Comparison of ENCODE assay signal across 8 cellular contexts in genomic region chr11:30196400-30197206, GRCh38. TPM values are rescaled to one million over a fixed set of nuclear protein-coding genes. Genes with fewer than 3 reads are reported as not detected.
A peak's percentile ranks its signal among the peaks of the same experiment; 100 is the strongest.
DNase-seq lines count a peak whose midpoint lies in the region; ATAC-seq and TF ChIP-seq lines count a peak whose summit lies in the region.

No MANE protein-coding gene starts in this region.

- peak in 4 of 5 donors; percentile 2 to 19 (median 14) for DNase-seq in CD4-positive, alpha-beta memory T cell
- peak; percentile 17 for DNase-seq in NCI-H526 treated with DMSO at 0.1 percent for 48 hours (lab: John Stamatoyannopoulos, UW)
- DNase-seq in activated T-cell treated with anti-CD3 and anti-CD28 coated beads, Interleukin-2, amount 50 U/mL, for 1 hour = peak; percentile 33
- peak; percentile 16 to 69 (median 35) for DNase-seq in ovary
- no peak for DNase-seq in amniotic stem cell (lab: John Stamatoyannopoulos, UW)

- H3K4me3 ChIP-seq in CD4-positive, alpha-beta memory T cell (ENCODE audit: low read length in 2 of 2) = no peak overlapping the region
- no peak overlapping the region for H3K4me3 ChIP-seq in gastroesophageal sphincter
- H3K4me3 ChIP-seq in ovary = no peak overlapping the region

- 0 to 40% methylated on average over 1 of the region's 6 CpGs for WGBS in gastroesophageal sphincter (ENCODE audit: low coverage in 1 of 2), 2 donors
- 14 to 19% (median 16%) methylated on average over 6 of the region's 6 CpGs for WGBS in ovary, 3 donors

- H3K4me3 Mint-ChIP-seq in CD4-positive, alpha-beta memory T cell = no peak overlapping the region

- H3K36me3 Mint-ChIP-seq in CD4-positive, alpha-beta memory T cell = no peaks in the 10 kb centered on the region

- POLR2A ChIA-PET in CD4-positive, alpha-beta memory T cell (lab: Charles Lee; ENCODE audit: partially characterized antibody) = no interaction called here

- ATAC-seq in GM18870 (IDR thresholded peaks at IDR 0.05; ENCODE audit: unreplicated experiment) = peak; percentile 94
- peak; percentile 90 for ATAC-seq in HG03045 (IDR thresholded peaks at IDR 0.05; ENCODE audit: unreplicated experiment)
- peak; percentile 63 for ATAC-seq in gastroesophageal sphincter

- H3K27me3 ChIP-seq in CD4-positive, alpha-beta memory T cell (ENCODE audit: insufficient read depth, low read length) = no peaks in the 10 kb centered on the region
- no peaks in the 10 kb centered on the region for H3K27me3 ChIP-seq in gastroesophageal sphincter
- no peaks in the 10 kb centered on the region for H3K27me3 ChIP-seq in ovary

- H3K27ac Mint-ChIP-seq in CD4-positive, alpha-beta memory T cell = no peak overlapping the region

- peaks cover 0 to 3% (median 0%) of the 10 kb centered on the region in 8 donors for H3K9me3 Mint-ChIP-seq in CD4-positive, alpha-beta memory T cell

- TF ChIP-seq CTCF in gastroesophageal sphincter (IDR thresholded peaks at IDR 0.05) = peak; percentile 60 to 75 (median 66)
- no peak for TF ChIP-seq CTCF in ovary (IDR thresholded peaks at IDR 0.05)

- H3K36me3 ChIP-seq in CD4-positive, alpha-beta memory T cell (ENCODE audit: insufficient read depth, low read length) = no peaks in the 10 kb centered on the region
- H3K36me3 ChIP-seq in gastroesophageal sphincter = no peaks in the 10 kb centered on the region
- no peaks in the 10 kb centered on the region for H3K36me3 ChIP-seq in ovary

- H3K9me3 ChIP-seq in CD4-positive, alpha-beta memory T cell (ENCODE audit: control insufficient read depth in 1 of 2, low read length in 2 of 2) = no peaks in the 10 kb centered on the region
- H3K9me3 ChIP-seq in gastroesophageal sphincter = no peaks in the 10 kb centered on the region
- no peaks in the 10 kb centered on the region for H3K9me3 ChIP-seq in ovary

- no peaks in the 10 kb centered on the region for H3K4me1 ChIP-seq in CD4-positive, alpha-beta memory T cell (ENCODE audit: insufficient read depth, low read length)
- H3K4me1 ChIP-seq in gastroesophageal sphincter = no peaks in the 10 kb centered on the region
- H3K4me1 ChIP-seq in ovary (ENCODE audit: insufficient read depth) = peaks cover 1% of the 10 kb centered on the region

- H3K27ac ChIP-seq in CD4-positive, alpha-beta memory T cell (ENCODE audit: low read depth, low read length) = no peak overlapping the region
- H3K27ac ChIP-seq in gastroesophageal sphincter (no peak overlapping the region), ovary (no peak overlapping the region)

- H3K27me3 Mint-ChIP-seq in CD4-positive, alpha-beta memory T cell = peaks cover 0 to 3% of the 10 kb centered on the region in 2 donors

- CTCF ChIA-PET in CD4-positive, alpha-beta memory T cell (lab: Charles Lee; ENCODE audit: partially characterized antibody) = interaction anchor here (0.5 to 1.8 kb wide), 10 partner anchors 10 to 196 kb away, joined by 3 to 4 read pairs (median 3); no protein-coding TSS in a partner anchor

- intact Hi-C loops in CD4-positive, alpha-beta memory T cell (cut with micrococcal nuclease) = loop anchor here (10.0 kb wide), 1 partner anchor 128 kb away; the partner anchor contains the start of gene ARL14EP
- intact Hi-C loops in ovary (cut with DNase I) = no loop called here

- H3K4me1 Mint-ChIP-seq in CD4-positive, alpha-beta memory T cell = no peaks in the 10 kb centered on the region

- TF ChIP-seq EP300 in gastroesophageal sphincter (IDR thresholded peaks at IDR 0.05) (no peak), ovary (IDR thresholded peaks at IDR 0.05) (no peak)

- TF ChIP-seq POLR2A in gastroesophageal sphincter (IDR thresholded peaks at IDR 0.05) (no peak), ovary (IDR thresholded peaks at IDR 0.05) (no peak)

RNA-seq across cellular contexts. Expression of gene FSHB, which starts 34.2 kb away (rescaled TPM):
- not detected for total RNA-seq in CD4-positive, alpha-beta memory T cell
- polyA plus RNA-seq in CD4-positive, alpha-beta memory T cell = not detected
- total RNA-seq in gastroesophageal sphincter (not detected), ovary (not detected)
- not detected for polyA plus RNA-seq in ovary

Comparison
In these comparisons a context has a peak if more than half of its experiments do, and no peak if none do; other contexts are left out.
1. CTCF ChIP-seq: peak in gastroesophageal sphincter (4 of 4); none in ovary (0 of 3).
2. Peak in every context shown above with its lines, with median percentiles within 50 percentile points of each other: ATAC-seq.